In genomic region chr7:129889133-129889854, GRCh38 we compare ENCODE assay signal across 17 cellular contexts.
A peak's percentile ranks its signal among the peaks of the same experiment; 100 is the strongest.
DNase-seq lines count a peak whose midpoint lies in the region; ATAC-seq and TF ChIP-seq lines count a peak whose summit lies in the region.
"Had no signal": no experiment of that assay in that cellular context is flagged by ENCODE, and none has a peak within 500 bp of the region (broad histone marks: within the 10 kb centered on the region; RNA-seq: fewer than 3 reads in every experiment).

No MANE protein-coding gene starts in this region.

- H3K9me3 ChIP-seq in BLaER1 treated with 17β-estradiol and CSF1 and Interleukin-3, amounts not matched to agents 10 nM and 100 nM (replicated peaks in 1 of 11) = no peaks in the 10 kb centered on the region
- H3K9me3 ChIP-seq: esophagus muscularis mucosa, tibial artery had no signal

- no peak overlapping the region for H3K27ac ChIP-seq in BLaER1 treated with 17β-estradiol and CSF1 and Interleukin-3, amounts not matched to agents 10 nM and 100 nM
- H3K27ac ChIP-seq: coronary artery, esophagus muscularis mucosa, tibial artery had no signal

- peak overlapping the region in 8 of 11 experiments; percentile 18 to 64 (median 48); a peak in 14 of 22 replicates for H3K4me2 ChIP-seq in BLaER1 treated with 17β-estradiol and CSF1 and Interleukin-3, amounts not matched to agents 10 nM and 100 nM

- H3K27me3 ChIP-seq in BLaER1 treated with 17β-estradiol and CSF1 and Interleukin-3, amounts not matched to agents 10 nM and 100 nM = no peaks in the 10 kb centered on the region
- H3K27me3 ChIP-seq: esophagus muscularis mucosa, tibial artery had no signal

- no peaks in the 10 kb centered on the region for H3K9me3 Mint-ChIP-seq in brain
- no peaks in the 10 kb centered on the region for H3K9me3 Mint-ChIP-seq in neural crest cell
- H3K9me3 Mint-ChIP-seq: activated B cell treated with CpG ODN at 0.5 μM for 24 hours had no signal

- peaks cover 14 to 100% (median 37%) of the 10 kb centered on the region in 11 experiments; a peak in 17 of 22 replicates for H4K20me1 ChIP-seq in BLaER1 treated with 17β-estradiol and CSF1 and Interleukin-3, amounts not matched to agents 10 nM and 100 nM

- no peak overlapping the region; a peak in 1 of 22 replicates for H3K9ac ChIP-seq in BLaER1 treated with 17β-estradiol and CSF1 and Interleukin-3, amounts not matched to agents 10 nM and 100 nM

- H3K4me3 Mint-ChIP-seq in brain = no peak overlapping the region
- no peak overlapping the region for H3K4me3 Mint-ChIP-seq in neural crest cell
- H3K4me3 Mint-ChIP-seq: activated B cell treated with CpG ODN at 0.5 μM for 24 hours; activated naive CD8-positive, alpha-beta T cell had no signal

- H3K27ac Mint-ChIP-seq in brain = peak overlapping the region in 4 of 5 experiments; percentile 11 to 76 (median 40)
- H3K27ac Mint-ChIP-seq in neural crest cell (ENCODE audit: unreplicated experiment) = peak overlapping the region; percentile 19
- H3K27ac Mint-ChIP-seq: activated B cell treated with CpG ODN at 0.5 μM for 24 hours; activated naive CD8-positive, alpha-beta T cell had no signal

- no peaks in the 10 kb centered on the region for H3K27me3 Mint-ChIP-seq in brain
- H3K27me3 Mint-ChIP-seq in neural crest cell (ENCODE audit: low read depth) = no peaks in the 10 kb centered on the region
- H3K27me3 Mint-ChIP-seq: activated B cell treated with CpG ODN at 0.5 μM for 24 hours; activated naive CD8-positive, alpha-beta T cell had no signal

- ATAC-seq in GM18519 (IDR thresholded peaks at IDR 0.05; ENCODE audit: low FRiP score, unreplicated experiment) = no peak
- no peak for ATAC-seq in HG02571 (IDR thresholded peaks at IDR 0.05; ENCODE audit: unreplicated experiment)
- ATAC-seq in GM18867 (IDR thresholded peaks at IDR 0.05; ENCODE audit: unreplicated experiment) = no peak

- H3K36me3 Mint-ChIP-seq in brain = peaks cover 33% of the 10 kb centered on the region
- H3K36me3 Mint-ChIP-seq in neural crest cell (ENCODE audit: low read depth) = no peaks in the 10 kb centered on the region

- peaks cover 0 to 20% (median 13%) of the 10 kb centered on the region in 10 experiments; a peak in 13 of 20 replicates for H3K4me1 ChIP-seq in BLaER1 treated with 17β-estradiol and CSF1 and Interleukin-3, amounts not matched to agents 10 nM and 100 nM

- DNase-seq in NCI-H2029 treated with DMSO at 0.1 percent for 48 hours (lab: John Stamatoyannopoulos, UW) (peak; percentile 76), neural crest cell (ENCODE audit: low read depth, low spot score) (no peak)
- no peak for DNase-seq in activated CD4-positive, CD25-positive, alpha-beta regulatory T cell (lab: John Stamatoyannopoulos, UW)
- DNase-seq: activated B cell treated with CpG ODN at 0.5 μM for 24 hours, DMS79 treated with DMSO at 0.1 percent for 48 hours, NCI-H2227 treated with DMSO at 0.1 percent for 48 hours, OCI-M1, SW 1271, tibial artery had no signal

- peaks cover 17% of the 10 kb centered on the region for H3K4me1 Mint-ChIP-seq in brain
- H3K4me1 Mint-ChIP-seq in neural crest cell = peaks cover 11% of the 10 kb centered on the region

- peaks cover 5 to 78% (median 30%) of the 10 kb centered on the region in 11 experiments; a peak in 19 of 22 replicates for H3K36me3 ChIP-seq in BLaER1 treated with 17β-estradiol and CSF1 and Interleukin-3, amounts not matched to agents 10 nM and 100 nM
- H3K36me3 ChIP-seq: esophagus muscularis mucosa, tibial artery had no signal

- TF ChIP-seq CTCF in brain (conservative IDR thresholded peaks at IDR 0.05) (no peak), neural crest cell (conservative IDR thresholded peaks at IDR 0.05) (no peak)

- no peak overlapping the region for H3K4me3 ChIP-seq in BLaER1 treated with 17β-estradiol and CSF1 and Interleukin-3, amounts not matched to agents 10 nM and 100 nM
- H3K4me3 ChIP-seq: coronary artery, esophagus muscularis mucosa, tibial artery had no signal
